8 cellular contexts compared by ENCODE assay signal in genomic region chr3:52428151-52429005, GRCh38. TPM values are rescaled to one million over a fixed set of nuclear protein-coding genes. Genes with fewer than 3 reads are reported as not detected.
A peak's percentile ranks its signal among the peaks of the same experiment; 100 is the strongest.
DNase-seq lines count a peak whose midpoint lies in the region; ATAC-seq, FAIRE-seq and TF ChIP-seq lines count a peak whose summit lies in the region.

No MANE protein-coding gene starts in this region.

- ATAC-seq in Panc1 (peak; percentile 97), HG02885 (IDR thresholded peaks at IDR 0.05; ENCODE audit: poor library complexity, unreplicated experiment) (no peak), HG02763 (IDR thresholded peaks at IDR 0.05; ENCODE audit: unreplicated experiment) (no peak)

- dilution Hi-C loops in mammary epithelial cell (cut with HindIII; ENCODE audit: low sequenced_read_pairs): no loop called here

- no peaks in the 10 kb centered on the region for H3K4me1 ChIP-seq in HEK293 (ENCODE audit: control insufficient read depth, insufficient read depth, low read length)
- no peaks in the 10 kb centered on the region for H3K4me1 ChIP-seq in Panc1 (ENCODE audit: control insufficient read depth, insufficient read depth, low read length)
- no peaks in the 10 kb centered on the region for H3K4me1 ChIP-seq in mammary epithelial cell (ENCODE audit: insufficient read depth, low read length)
- peaks cover 0 to 22% (median 10%) of the 10 kb centered on the region in 6 donors for H3K4me1 ChIP-seq in spleen

- TF ChIP-seq CTCF in D721Med (IDR thresholded peaks at IDR 0.05; ENCODE audit: insufficient read depth, missing control alignments) (peak; percentile 97), HEK293 (tag by site-specific recombination; IDR thresholded peaks at IDR 0.05) (peak; percentile 27; the same call in 1 of the 2 replicates), Panc1 (IDR thresholded peaks at IDR 0.05) (peak; percentile 79), mammary epithelial cell (conservative IDR thresholded peaks at IDR 0.05 in 1 of 2, IDR thresholded peaks at IDR 0.05 in 1 of 2; ENCODE audit: extremely low read depth in 1 of 2, insufficient read depth in 1 of 2, low read depth in 1 of 2, low read length in 2 of 2) (peak; percentile 81 to 94), spleen (IDR thresholded peaks at IDR 0.05 in 8 of 11, conservative IDR thresholded peaks at IDR 0.05 in 3 of 11) (peak; percentile 43 to 74 (median 64))

- no peak overlapping the region for H3K27ac ChIP-seq in HEK293 (ENCODE audit: extremely low read depth, low read depth, low read length)
- H3K27ac ChIP-seq in Panc1 (ENCODE audit: low read length): no peak overlapping the region
- no peak overlapping the region for H3K27ac ChIP-seq in mammary epithelial cell (ENCODE audit: insufficient read depth, low read depth, low read length)
- peak overlapping the region in 1 of 8 donors; percentile 21 for H3K27ac ChIP-seq in spleen

- H3K36me3 ChIP-seq in HEK293 (ENCODE audit: control insufficient read depth in 2 of 2, insufficient read depth in 1 of 2, low read length in 2 of 2) (no peaks in the 10 kb centered on the region), Panc1 (ENCODE audit: control insufficient read depth, insufficient read depth, low read length) (no peaks in the 10 kb centered on the region), mammary epithelial cell (ENCODE audit: insufficient read depth, low read length) (no peaks in the 10 kb centered on the region), spleen (no peaks in the 10 kb centered on the region)

- H3K4me2 ChIP-seq in mammary epithelial cell (ENCODE audit: insufficient read depth, low read depth, low read length): no peak overlapping the region

- no peak overlapping the region for H3K9ac ChIP-seq in mammary epithelial cell (ENCODE audit: insufficient read depth, low read length)

- DNase-seq in D721Med (ENCODE audit: insufficient read length, low spot score) (peak; percentile 67), Panc1 (ENCODE audit: low read depth, low spot score) (no peak), mammary epithelial cell (peak; percentile 60), spleen (peak; percentile 40)

- POLR2A ChIA-PET in HEK293 (lab: Yijun Ruan, JAX) (no interaction called here), Panc1 (lab: Charles Lee) (no interaction called here)

- FAIRE-seq in D721Med (lab: Jason Lieb, UNC): peak; percentile 94
- FAIRE-seq in islet of Langerhans (lab: Jason Lieb, UNC): peak; percentile 97

- H3K9me3 ChIP-seq in HEK293 (ENCODE audit: control insufficient read depth, insufficient read depth, low read depth, low read length) (no peaks in the 10 kb centered on the region), Panc1 (ENCODE audit: control insufficient read depth, insufficient read depth, low read depth, low read length) (no peaks in the 10 kb centered on the region), mammary epithelial cell (replicated peaks; ENCODE audit: insufficient read depth, low read length) (no peaks in the 10 kb centered on the region), spleen (no peaks in the 10 kb centered on the region)

- no peaks in the 10 kb centered on the region for H4K20me1 ChIP-seq in mammary epithelial cell (ENCODE audit: insufficient read depth, low read length)

- WGBS in mammary epithelial cell (ENCODE audit: low coverage, missing lambda C conversion rate): 8% methylated on average over 7 of the region's 7 CpGs
- 18 to 30% (median 21%) methylated on average over 7 of the region's 7 CpGs for WGBS in spleen, 5 donors

- intact Hi-C loops in Panc1 (cut with micrococcal nuclease; ENCODE audit: unreplicated experiment): no loop called here
- intact Hi-C loops in mammary epithelial cell (cut with micrococcal nuclease): loop anchor here (1.0 to 5.0 kb wide), 3 partner anchors 19 to 644 kb away; no protein-coding TSS in a partner anchor
- intact Hi-C loops in spleen (cut with DNase I; ENCODE audit: low total_unique reads): no loop called here

- no peak overlapping the region for H3K4me3 ChIP-seq in HEK293 (ENCODE audit: low read depth, low read length)
- no peak overlapping the region for H3K4me3 ChIP-seq in Panc1 (ENCODE audit: low read depth in 2 of 2, low read length in 2 of 2)
- no peak overlapping the region for H3K4me3 ChIP-seq in mammary epithelial cell (replicated peaks in 1 of 3; ENCODE audit: insufficient read depth in 1 of 3, low read depth in 2 of 3, low read length in 3 of 3)
- H3K4me3 ChIP-seq in spleen: no peak overlapping the region

- TF ChIP-seq POLR2A in spleen (IDR thresholded peaks at IDR 0.05): no peak

- no peak overlapping the region for H2AFZ ChIP-seq in mammary epithelial cell (ENCODE audit: low read depth, low read length)

- H3K79me2 ChIP-seq in mammary epithelial cell (ENCODE audit: insufficient read depth, low read length): no peaks in the 10 kb centered on the region

- H3K27me3 ChIP-seq in Panc1 (ENCODE audit: control insufficient read depth, insufficient read depth, low read length): no peaks in the 10 kb centered on the region
- no peaks in the 10 kb centered on the region for H3K27me3 ChIP-seq in mammary epithelial cell (ENCODE audit: insufficient read depth, low read length)
- no peaks in the 10 kb centered on the region for H3K27me3 ChIP-seq in spleen (replicated peaks in 1 of 7)

- in situ Hi-C loops in Panc1 (cut with HindIII; ENCODE audit: low pct_unique_long_range_greater_than_20kb, low sequenced_read_pairs) (no loop called here), mammary epithelial cell (cut with MboI; ENCODE audit: low sequenced_read_pairs in 2 of 2) (no loop called here)

- no TSS peak for BruUV-seq in Panc1 (replicated peaks; lab: Mats Ljungman, UMichigan)
- no TSS peak for BruUV-seq in mammary epithelial cell (replicated peaks; lab: Mats Ljungman, UMichigan)

- CTCF ChIA-PET in HEK293 (lab: Yijun Ruan, JAX) (interaction anchor here (0.9 to 5.3 kb wide), 14 partner anchors 9 to 271 kb away, joined by 3 to 97 read pairs (median 4); partner anchors contain the start of gene SEMA3G), Panc1 (lab: Charles Lee) (interaction anchor here (0.8 kb wide), 1 partner anchor 20 kb away, joined by 6 read pairs; no protein-coding TSS in a partner anchor), mammary epithelial cell (lab: Charles Lee; ENCODE audit: low non-redundant PET) (no interaction called here)

TF ChIP-seq in HEK293, 187 proteins besides CTCF, POLR2A, EP300 and RAD21:
- TF ChIP-seq ZNF654 (tag by site-specific recombination; IDR thresholded peaks at IDR 0.05; ENCODE audit: low read depth): peak; percentile 63
- 0 out of 2 replicates have a peak, but pooled peaks have one; percentile 41 for TF ChIP-seq ZNF660 (tag by site-specific recombination; IDR thresholded peaks at IDR 0.05)
- no peak for TF ChIP-seq ZNF692 (tag by site-specific recombination; IDR thresholded peaks at IDR 0.05)
- TF ChIP-seq REPIN1 (tag by site-specific recombination; IDR thresholded peaks at IDR 0.05; ENCODE audit: low read depth): no peak
- TF ChIP-seq ZBTB17 (tag by site-specific recombination; IDR thresholded peaks at IDR 0.05): peak; percentile 50
TF ChIP-seq in HEK293: peak in this region for 3.

RNA-seq across cellular contexts. Expression of gene SEMA3G, which starts 16.5 kb away (rescaled TPM):
- total RNA-seq in Panc1 (2021; ENCODE audit: unreplicated experiment): 1.6 TPM
- polyA plus RNA-seq in Panc1 (2012; ENCODE audit: insufficient read length): 0.61 TPM
- under 1 TPM; 0.45 to 0.50 TPM for total RNA-seq in mammary epithelial cell
- 0.24 TPM for polyA plus RNA-seq in mammary epithelial cell
- not detected for polyA minus RNA-seq in mammary epithelial cell
- 10 to 100 TPM in 5 of 7 donors, 1 to 10 TPM in 2; 7.9 to 20.2 (median 10.8) TPM for total RNA-seq in spleen
- polyA plus RNA-seq in spleen: 1 to 10 TPM; 1.0 to 7.8 (median 3.5) TPM

RNA-seq across cellular contexts. Expression of gene PHF7, which starts 17.9 kb away (rescaled TPM):
- 12.0 TPM for total RNA-seq in Panc1 (2021; ENCODE audit: unreplicated experiment)
- 2.6 TPM for polyA plus RNA-seq in Panc1 (2012; ENCODE audit: insufficient read length)
- 10 to 100 TPM in 1 of 2 donors, 1 to 10 TPM in 1; 8.5 to 12.8 TPM for total RNA-seq in mammary epithelial cell
- 6.7 TPM for polyA plus RNA-seq in mammary epithelial cell
- 8.1 TPM for polyA minus RNA-seq in mammary epithelial cell
- 10 to 100 TPM in 1 of 7 donors, 1 to 10 TPM in 6; 4.4 to 14.2 (median 8.6) TPM for total RNA-seq in spleen
- polyA plus RNA-seq in spleen: 1 to 10 TPM; 4.6 to 7.3 (median 4.8) TPM

RNA-seq across cellular contexts. Expression of gene BAP1, which starts 18.6 kb away (rescaled TPM):
- total RNA-seq in Panc1 (2021; ENCODE audit: unreplicated experiment) (69.6 TPM), mammary epithelial cell (100 to 1,000 TPM in 1 of 2 donors, 10 to 100 TPM in 1; 50.2 to 120 TPM), spleen (10 to 100 TPM; 68.1 to 82.8 (median 72.8) TPM)
- polyA plus RNA-seq in Panc1 (2012; ENCODE audit: insufficient read length): 73.4 TPM
- polyA plus RNA-seq in mammary epithelial cell (56.6 TPM), spleen (10 to 100 TPM; 44.4 to 73.7 (median 72.8) TPM)
- polyA minus RNA-seq in mammary epithelial cell: 107 TPM

RNA-seq across cellular contexts. Expression of gene TNNC1, which starts 25.5 kb away (rescaled TPM):
- total RNA-seq in Panc1 (2021; ENCODE audit: unreplicated experiment) (5.2 TPM), mammary epithelial cell (under 1 TPM; 0.33 to 0.85 TPM), spleen (1 to 10 TPM in 6 of 7 donors, under 1 TPM in 1; 0.74 to 2.2 (median 1.6) TPM)
- polyA plus RNA-seq in Panc1 (2012; ENCODE audit: insufficient read length): 7.4 TPM
- polyA plus RNA-seq in mammary epithelial cell (0.15 TPM), spleen (1 to 10 TPM; 2.2 to 5.8 (median 4.4) TPM)
- polyA minus RNA-seq in mammary epithelial cell: not detected

RNA-seq across cellular contexts. Expression of gene NISCH, which starts 27.0 kb away (rescaled TPM):
- total RNA-seq in Panc1 (2021; ENCODE audit: unreplicated experiment): 63.4 TPM
- polyA plus RNA-seq in Panc1 (2012; ENCODE audit: insufficient read length): 59.1 TPM
- 100 to 1,000 TPM in 1 of 2 donors, 10 to 100 TPM in 1; 79.7 to 123 TPM for total RNA-seq in mammary epithelial cell
- 43.9 TPM for polyA plus RNA-seq in mammary epithelial cell
- 103 TPM for polyA minus RNA-seq in mammary epithelial cell
- 10 to 100 TPM; 72.5 to 92.7 (median 86.2) TPM for total RNA-seq in spleen
- 10 to 100 TPM; 18.9 to 45.1 (median 41.7) TPM for polyA plus RNA-seq in spleen

Comparison
In these comparisons a context has a peak if more than half of its experiments do, and no peak if none do; other contexts are left out.
1. CTCF ChIP-seq: peak in every context shown above with its lines; median percentile 97 in D721Med; 88 in mammary epithelial cell; 79 in Panc1; 64 in spleen; 27 in HEK293.